In genomic region chr6:18276610-18277009, GRCh38 we compare ENCODE assay signal across 9 cellular contexts. TPM values are rescaled to one million over a fixed set of nuclear protein-coding genes. Genes with fewer than 3 reads are reported as not detected.
A peak's percentile ranks its signal among the peaks of the same experiment; 100 is the strongest.
DNase-seq lines count a peak whose midpoint lies in the region; ATAC-seq and TF ChIP-seq lines count a peak whose summit lies in the region.
"Had no signal": no experiment of that assay in that cellular context is flagged by ENCODE, and none has a peak within 500 bp of the region (broad histone marks: within the 10 kb centered on the region; RNA-seq: fewer than 3 reads in every experiment).

No MANE protein-coding gene starts in this region.

- no peaks in the 10 kb centered on the region for H3K79me2 ChIP-seq in hepatocyte

- 28% methylated on average over 6 of the region's 6 CpGs for WGBS in hepatocyte (ENCODE audit: low lambda C conversion rate, missing lambda C conversion rate)

- H3K27ac ChIP-seq in cardiac muscle cell (no peak overlapping the region), SJCRH30 (no peak overlapping the region), hepatocyte (no peak overlapping the region), stomach smooth muscle (ENCODE audit: low read length) (no peak overlapping the region)

- H2AFZ ChIP-seq in hepatocyte, result peak overlapping the region; percentile 68

- DNase-seq in cardiac muscle cell (ENCODE audit: low read depth in 1 of 2, low spot score in 1 of 2) (no peak), Right ventricle myocardium superior (no peak), SJCRH30 (no peak), hepatocyte (ENCODE audit: low spot score) (no peak), cortex of kidney (lab: John Stamatoyannopoulos, UW) (no peak), T-helper 9 cell (no peak)
- DNase-seq in stimulated activated CD8-positive, alpha-beta memory T cell treated with anti-CD3 and anti-CD28 coated beads, Interleukin-4, amount 100 ng/mL, for 48 hours, result no peak

- no peak for ATAC-seq in Right ventricle myocardium superior (ENCODE audit: poor library complexity)
- ATAC-seq: activated CD4-positive, CD25-positive, alpha-beta regulatory T cell treated with anti-CD3 and anti-CD28 coated beads, Interleukin-2, amount 50 U/mL, for 24 hours had no signal

- H3K27me3 ChIP-seq in cardiac muscle cell (peaks cover 62% of the 10 kb centered on the region), SJCRH30 (no peaks in the 10 kb centered on the region), hepatocyte (peaks cover 55% of the 10 kb centered on the region), stomach smooth muscle (ENCODE audit: control insufficient read depth in 1 of 2, insufficient read depth in 2 of 2, low read length in 2 of 2) (peaks cover 24 to 27% of the 10 kb centered on the region in 2 donors)

- no peaks in the 10 kb centered on the region for H4K20me1 ChIP-seq in hepatocyte (ENCODE audit: insufficient read depth, poor library complexity, severe bottlenecking)

- TF ChIP-seq CTCF in cardiac muscle cell (IDR thresholded peaks at IDR 0.05; ENCODE audit: low read depth, low read length) (no peak), hepatocyte (IDR thresholded peaks at IDR 0.05; ENCODE audit: poor library complexity) (no peak)

- H3K4me3 ChIP-seq in cardiac muscle cell (peak overlapping the region; percentile 76), SJCRH30 (peak overlapping the region; percentile 37), hepatocyte (peak overlapping the region; percentile 60), stomach smooth muscle (ENCODE audit: low read length in 2 of 2) (peak overlapping the region; percentile 25 to 58)

- H3K4me1 ChIP-seq in cardiac muscle cell (ENCODE audit: low read depth), result peaks cover 6% of the 10 kb centered on the region
- H3K4me1 ChIP-seq in SJCRH30, result 0 out of 2 replicates have a peak, but pooled peaks cover 4% of the 10 kb centered on the region
- H3K4me1 ChIP-seq in hepatocyte (ENCODE audit: insufficient read depth), result peaks cover 6% of the 10 kb centered on the region
- H3K4me1 ChIP-seq in stomach smooth muscle (ENCODE audit: control insufficient read depth, insufficient read depth, low read length), result peaks cover 9% of the 10 kb centered on the region

- H3K36me3 ChIP-seq in cardiac muscle cell, result no peaks in the 10 kb centered on the region
- H3K36me3 ChIP-seq in SJCRH30, result no peaks in the 10 kb centered on the region
- H3K36me3 ChIP-seq in hepatocyte (replicated peaks; ENCODE audit: insufficient read depth, low read depth), result no peaks in the 10 kb centered on the region
- no peaks in the 10 kb centered on the region for H3K36me3 ChIP-seq in stomach smooth muscle (ENCODE audit: control insufficient read depth in 2 of 2, insufficient read depth in 2 of 2, low read length in 2 of 2)

- no peaks in the 10 kb centered on the region for H3K9me2 ChIP-seq in hepatocyte (replicated peaks; ENCODE audit: insufficient read depth)

- H3K4me2 ChIP-seq in hepatocyte, result peak overlapping the region; percentile 95

- intact Hi-C loops in Right ventricle myocardium superior (cut with DNase I), result no loop called here

- H3K9me3 ChIP-seq in cardiac muscle cell (ENCODE audit: low read depth) (no peaks in the 10 kb centered on the region), SJCRH30 (replicated peaks) (no peaks in the 10 kb centered on the region), hepatocyte (ENCODE audit: low read depth) (no peaks in the 10 kb centered on the region), stomach smooth muscle (ENCODE audit: control insufficient read depth in 2 of 2, low read length in 2 of 2) (no peaks in the 10 kb centered on the region)

- H3K9ac ChIP-seq in stomach smooth muscle (ENCODE audit: low read length in 2 of 2), result no peak overlapping the region

RNA-seq across cellular contexts. Expression of gene DEK, which starts 12.3 kb away (rescaled TPM):
- total RNA-seq in cardiac muscle cell, result 95.3 and 128 TPM in 2 replicates
- 80.8 and 90.6 TPM in 2 replicates for polyA plus RNA-seq in cardiac muscle cell
- 63.0 TPM for total RNA-seq in Right ventricle myocardium superior
- total RNA-seq in SJCRH30 (2014; rRNA removed; shearing (Covaris generic)), result 129 and 142 TPM in 2 replicates
- total RNA-seq in hepatocyte, result 70.8 and 81.3 TPM in 2 replicates
- polyA plus RNA-seq in hepatocyte, result 39.9 and 61.0 TPM in 2 replicates
